Comparison of ENCODE assay signal across 23 cellular contexts in genomic region chr19:50202399-50202798, GRCh38. TPM values are rescaled to one million over a fixed set of nuclear protein-coding genes. Genes with fewer than 3 reads are reported as not detected.
"Had no signal": no experiment of that assay in that cellular context is flagged by ENCODE, and none has a peak within 500 bp of the region (broad histone marks: within the 10 kb centered on the region; RNA-seq: fewer than 3 reads in every experiment).

No MANE protein-coding gene starts in this region.

- ATAC-seq: effector memory CD8-positive, alpha-beta T cell; naive thymus-derived CD4-positive, alpha-beta T cell; stimulated activated naive CD8-positive, alpha-beta T cell treated with anti-CD3 and anti-CD28 coated beads, Interleukin-15, amount 100 ng/mL, for 72 hours had no signal

- DNase-seq: activated CD4-positive, alpha-beta memory T cell treated with anti-CD3 and anti-CD28 coated beads for 36 hours; activated CD4-positive, alpha-beta T cell treated with anti-CD3 and anti-CD28 coated beads for 1 hour; activated gamma-delta T cell; activated naive CD8-positive, alpha-beta T cell treated with anti-CD3 and anti-CD28 coated beads, Interleukin-2, amount 10 ng/mL, durations not matched to agents 7 days and 5 days; activated T-cell treated with anti-CD3 and anti-CD28 coated beads, Interleukin-2, amount 50 U/mL, for 4 hours; effector memory CD8-positive, alpha-beta T cell; erythroblast; glutamatergic neuron; immature natural killer cell; left cardiac atrium; naive thymus-derived CD4-positive, alpha-beta T cell; retina; stimulated activated CD4-positive, alpha-beta T cell treated with anti-CD3 and anti-CD28 coated beads, Interleukin-4, amount 100 ng/mL, for 4 hours; stimulated activated naive CD8-positive, alpha-beta T cell treated with anti-CD3 and anti-CD28 coated beads, Interleukin-15, amount 100 ng/mL, for 72 hours; T-helper 9 cell had no signal

- H3K4me1 Mint-ChIP-seq: activated naive CD8-positive, alpha-beta T cell treated with anti-CD3 and anti-CD28 coated beads, Interleukin-2, amount 10 ng/mL, durations not matched to agents 7 days and 5 days; stimulated activated naive CD8-positive, alpha-beta T cell treated with anti-CD3 and anti-CD28 coated beads, Interleukin-15, amount 100 ng/mL, for 72 hours had no signal

- H3K27ac Mint-ChIP-seq: activated CD4-positive, alpha-beta memory T cell treated with anti-CD3 and anti-CD28 coated beads for 36 hours; activated naive CD8-positive, alpha-beta T cell treated with anti-CD3 and anti-CD28 coated beads, Interleukin-2, amount 10 ng/mL, durations not matched to agents 7 days and 5 days; effector memory CD8-positive, alpha-beta T cell; immature natural killer cell; naive thymus-derived CD4-positive, alpha-beta T cell; stimulated activated naive CD8-positive, alpha-beta T cell treated with anti-CD3 and anti-CD28 coated beads, Interleukin-15, amount 100 ng/mL, for 72 hours had no signal

- H3K27me3 ChIP-seq: ascending aorta, vagina had no signal

- H3K9me3 Mint-ChIP-seq: activated CD4-positive, alpha-beta memory T cell treated with anti-CD3 and anti-CD28 coated beads for 36 hours; activated naive CD8-positive, alpha-beta T cell treated with anti-CD3 and anti-CD28 coated beads, Interleukin-2, amount 10 ng/mL, durations not matched to agents 7 days and 5 days; activated T-cell treated with anti-CD3 and anti-CD28 coated beads, Interleukin-2, amount 50 U/mL, for 4 hours; effector memory CD8-positive, alpha-beta T cell; immature natural killer cell; stimulated activated naive CD8-positive, alpha-beta T cell treated with anti-CD3 and anti-CD28 coated beads, Interleukin-15, amount 100 ng/mL, for 72 hours had no signal

- H3K27ac ChIP-seq: ascending aorta, cardiac muscle cell, skin epidermis, vagina had no signal

- H3K4me3 Mint-ChIP-seq: activated CD4-positive, alpha-beta memory T cell treated with anti-CD3 and anti-CD28 coated beads for 36 hours; activated naive CD8-positive, alpha-beta T cell treated with anti-CD3 and anti-CD28 coated beads, Interleukin-2, amount 10 ng/mL, durations not matched to agents 7 days and 5 days; activated T-cell treated with anti-CD3 and anti-CD28 coated beads, Interleukin-2, amount 50 U/mL, for 4 hours; effector memory CD8-positive, alpha-beta T cell; stimulated activated naive CD8-positive, alpha-beta T cell treated with anti-CD3 and anti-CD28 coated beads, Interleukin-15, amount 100 ng/mL, for 72 hours had no signal

- H3K36me3 ChIP-seq: ascending aorta, cardiac muscle cell, vagina had no signal

- H3K36me3 Mint-ChIP-seq: activated CD4-positive, alpha-beta memory T cell treated with anti-CD3 and anti-CD28 coated beads for 36 hours; activated naive CD8-positive, alpha-beta T cell treated with anti-CD3 and anti-CD28 coated beads, Interleukin-2, amount 10 ng/mL, durations not matched to agents 7 days and 5 days; immature natural killer cell had no signal

- H3K9me3 ChIP-seq: ascending aorta, vagina had no signal

RNA-seq across cellular contexts. Expression of gene MYH14, which starts 1.0 kb away (rescaled TPM):
- total RNA-seq: activated CD4-positive, alpha-beta memory T cell treated with anti-CD3 and anti-CD28 coated beads for 36 hours; activated naive CD8-positive, alpha-beta T cell treated with anti-CD3 and anti-CD28 coated beads, Interleukin-2, amount 10 ng/mL, durations not matched to agents 7 days and 5 days; mononuclear cell; naive thymus-derived CD4-positive, alpha-beta T cell; osteocyte had no signal
- polyA plus RNA-seq: immature natural killer cell; naive thymus-derived CD4-positive, alpha-beta T cell had no signal

RNA-seq across cellular contexts. Expression of gene IZUMO2, which starts 39.3 kb away (rescaled TPM):
- total RNA-seq: activated CD4-positive, alpha-beta memory T cell treated with anti-CD3 and anti-CD28 coated beads for 36 hours; activated naive CD8-positive, alpha-beta T cell treated with anti-CD3 and anti-CD28 coated beads, Interleukin-2, amount 10 ng/mL, durations not matched to agents 7 days and 5 days; activated T-cell treated with anti-CD3 and anti-CD28 coated beads, Interleukin-2, amount 50 U/mL, for 4 hours; ascending aorta; cardiac muscle cell; left cardiac atrium; lung microvascular endothelial cell; mononuclear cell; naive thymus-derived CD4-positive, alpha-beta T cell; osteocyte; vagina had no signal
- polyA plus RNA-seq: cardiac muscle cell; immature natural killer cell; naive thymus-derived CD4-positive, alpha-beta T cell; thymus had no signal
